8 cellular contexts compared by ENCODE assay signal in the genomic region with DNA sequence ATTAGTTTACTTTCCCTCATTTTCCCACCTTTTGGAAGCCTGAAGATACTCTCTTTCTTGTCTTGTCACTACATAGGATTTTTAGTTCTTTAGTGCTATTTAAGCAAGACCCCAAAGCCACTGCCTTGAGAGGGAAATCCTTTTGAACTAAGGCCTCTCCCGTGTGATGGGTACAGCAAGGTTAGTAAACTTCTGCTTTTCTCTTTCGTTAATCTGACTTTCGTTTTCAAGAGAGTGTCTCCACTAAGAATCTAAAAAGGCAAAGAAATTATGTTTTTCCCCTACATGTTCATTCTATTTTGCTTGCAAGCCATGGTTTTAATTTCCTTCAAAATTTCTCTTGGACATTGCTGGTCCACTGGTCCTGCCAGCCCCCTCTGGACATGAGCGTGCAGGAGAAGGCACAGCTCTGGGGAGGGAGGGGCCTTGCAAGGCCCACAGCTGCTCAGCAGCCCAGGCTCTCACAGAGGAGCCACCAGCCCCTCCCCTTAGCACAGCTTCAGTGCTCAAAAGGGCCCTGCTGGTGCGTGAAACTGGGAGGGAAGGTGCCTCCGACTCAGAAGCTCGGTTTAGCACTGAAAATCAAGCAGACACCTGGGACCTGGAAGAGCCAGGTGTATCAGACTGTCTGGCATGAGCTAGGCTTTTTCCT.
DNase-seq lines count a peak whose midpoint lies in the region; ATAC-seq lines count a peak whose summit lies in the region.

No MANE protein-coding gene starts in this region.

- ATAC-seq in HG02840 (IDR thresholded peaks at IDR 0.05; ENCODE audit: low FRiP score, unreplicated experiment) (peak; percentile 94), esophagus mucosa (peak; percentile 50)

- H3K4me3 ChIP-seq in thymus (ENCODE audit: low read length) = peak overlapping the region; percentile 54

- 2% methylated on average over 7 of the region's 7 CpGs for WGBS in thymus

- no peaks in the 10 kb centered on the region for H3K9me3 ChIP-seq in thymus (ENCODE audit: control insufficient read depth)

- no peaks in the 10 kb centered on the region for H3K36me3 ChIP-seq in thymus (ENCODE audit: control insufficient read depth, insufficient read depth)

- H3K4me1 ChIP-seq in thymus (ENCODE audit: control insufficient read depth, insufficient read depth, low read length) = peaks cover 10% of the 10 kb centered on the region

- no peaks in the 10 kb centered on the region for H3K27me3 ChIP-seq in thymus (ENCODE audit: control insufficient read depth, insufficient read depth)

- peak overlapping the region; percentile 71 for H3K27ac ChIP-seq in thymus (ENCODE audit: low read depth)

- peak; percentile 2 to 11 for DNase-seq in stimulated activated CD4-positive, alpha-beta T cell treated with anti-CD3 and anti-CD28 coated beads, Interleukin-4, amount 100 ng/mL, for 4 hours
- no peak for DNase-seq in stimulated activated CD4-positive, alpha-beta T cell treated with anti-CD3 and anti-CD28 coated beads, Interleukin-4, amount 100 ng/mL, for 1 hour
- DNase-seq in NOMO-1 (lab: John Stamatoyannopoulos, UW; ENCODE audit: unreplicated experiment in 2 of 2) (peak; percentile 35 to 82), HT-29 (ENCODE audit: low spot score) (no peak), NCI-H1436 treated with DMSO at 0.1 percent for 48 hours (lab: John Stamatoyannopoulos, UW) (no peak)

Comparison
In these comparisons a context has a peak if more than half of its experiments do, and no peak if none do; other contexts are left out.
1. DNase-seq: peak in stimulated activated CD4-positive, alpha-beta T cell treated with anti-CD3 and anti-CD28 coated beads, Interleukin-4, amount 100 ng/mL, for 4 hours (2 of 2) and NOMO-1 (2 of 2); none in stimulated activated CD4-positive, alpha-beta T cell treated with anti-CD3 and anti-CD28 coated beads, Interleukin-4, amount 100 ng/mL, for 1 hour (single experiment), HT-29 (single experiment) and NCI-H1436 treated with DMSO at 0.1 percent for 48 hours (single experiment).